ENCODE assay signal across 19 cellular contexts in the genomic region with DNA sequence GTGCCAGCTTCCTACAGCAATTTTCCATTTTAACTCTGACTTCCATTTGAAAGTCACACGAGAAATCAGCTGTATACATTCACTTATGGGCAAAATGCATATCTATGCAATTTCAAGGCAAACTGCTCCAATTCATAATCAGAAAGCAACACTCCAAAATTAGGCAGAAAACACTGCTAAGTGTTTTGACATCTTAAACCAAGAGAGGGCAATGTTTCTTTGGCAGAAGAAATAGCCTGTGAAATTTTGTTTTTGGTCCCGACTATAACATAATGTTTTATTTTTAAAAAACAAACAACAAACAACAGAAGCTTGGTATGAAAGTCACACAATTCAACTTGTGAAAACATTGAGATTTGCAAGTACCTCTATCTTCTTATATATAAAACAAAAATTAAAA. TPM values are rescaled to one million over a fixed set of nuclear protein-coding genes. Genes with fewer than 3 reads are reported as not detected.
DNase-seq lines count a peak whose midpoint lies in the region; ATAC-seq, FAIRE-seq and TF ChIP-seq lines count a peak whose summit lies in the region.
"Had no signal": no experiment of that assay in that cellular context is flagged by ENCODE, and none has a peak within 500 bp of the region (broad histone marks: within the 10 kb centered on the region; RNA-seq: fewer than 3 reads in every experiment).

No MANE protein-coding gene starts in this region.

- H3K4me3 ChIP-seq in BJ (ENCODE audit: low read depth, low read length) (no peak overlapping the region), HFF-Myc (replicated peaks; ENCODE audit: low read depth, low read length) (no peak overlapping the region), astrocyte of the spinal cord (ENCODE audit: low read depth, low read length) (no peak overlapping the region), kidney (ENCODE audit: low read length in 2 of 2) (no peak overlapping the region), pancreas (no peak overlapping the region)

- H3K27me3 ChIP-seq in BJ (ENCODE audit: control insufficient read depth, insufficient read depth, low read length) (no peaks in the 10 kb centered on the region), pancreas (no peaks in the 10 kb centered on the region)

- POLR2A ChIA-PET in BJ (lab: Charles Lee): no interaction called here

- H3K9ac ChIP-seq in kidney (ENCODE audit: low read length in 2 of 2): no peak overlapping the region
- H3K9ac ChIP-seq: parathyroid adenoma had no signal

- FAIRE-seq in kidney (lab: Jason Lieb, UNC): peak; percentile 44
- FAIRE-seq in pancreas (lab: Jason Lieb, UNC): no peak

- in situ Hi-C loops in astrocyte of the spinal cord (cut with HindIII; ENCODE audit: low sequenced_read_pairs): no loop called here

- peaks cover 0 to 3% of the 10 kb centered on the region in 2 donors for H3K4me1 ChIP-seq in kidney (ENCODE audit: control insufficient read depth in 1 of 2, insufficient read depth in 1 of 2, low read depth in 1 of 2, low read length in 2 of 2)
- peaks cover 0 to 13% (median 5%) of the 10 kb centered on the region in 3 donors for H3K4me1 ChIP-seq in pancreas
- H3K4me1 ChIP-seq: parathyroid adenoma had no signal

- no peak overlapping the region for H3K27ac ChIP-seq in kidney (ENCODE audit: low read depth in 2 of 2, low read length in 2 of 2)
- H3K27ac ChIP-seq in substantia nigra (ENCODE audit: low read depth, low read length, poor library complexity, severe bottlenecking): no peak overlapping the region
- H3K27ac ChIP-seq in pancreas: no peak overlapping the region
- H3K27ac ChIP-seq: parathyroid adenoma had no signal

- ATAC-seq in GM19455 (IDR thresholded peaks at IDR 0.05; ENCODE audit: unreplicated experiment) (no peak), pancreas (no peak)
- ATAC-seq: stimulated activated naive B cell treated with anti-CD40 and anti-IgM and Interleukin-4, amounts not matched to agents 10 μg/mL and 1 μg/mL and 100 μg/mL, for 72 hours; T-helper 17 cell had no signal

- TF ChIP-seq CTCF in BJ (IDR thresholded peaks at IDR 0.05; ENCODE audit: insufficient read depth, low read depth, low read length) (peak; percentile 27), HFF-Myc (IDR thresholded peaks at IDR 0.05; ENCODE audit: low read depth, low read length, missing control alignments) (peak; percentile 11), astrocyte of the spinal cord (IDR thresholded peaks at IDR 0.05; ENCODE audit: low read depth, low read length) (peak; percentile 25), kidney (IDR thresholded peaks at IDR 0.05; ENCODE audit: borderline replicate concordance, extremely low read depth, insufficient read depth) (peak; percentile 21), pancreas (IDR thresholded peaks at IDR 0.05) (no peak)

- CTCF ChIA-PET in BJ (lab: Yijun Ruan, JAX): interaction anchor here (1.0 to 9.8 kb wide), 7 partner anchors 8 to 109 kb away, joined by 3 to 217 read pairs (median 6); no protein-coding TSS in a partner anchor

- intact Hi-C loops in kidney (cut with DNase I) (no loop called here), pancreas (cut with DNase I) (loop anchor here in 1 of 3 donors (5.0 kb wide), 1 partner anchor 109 kb away; no protein-coding TSS in a partner anchor)

- DNase-seq in BJ (ENCODE audit: low read depth): no peak
- DNase-seq in HFF-Myc (ENCODE audit: extremely low read depth, low read depth): no peak
- no peak for DNase-seq in astrocyte of the spinal cord (ENCODE audit: low read depth, low spot score)
- no peak for DNase-seq in kidney
- no peak for DNase-seq in substantia nigra (lab: John Stamatoyannopoulos, UW)
- no peak for DNase-seq in activated naive CD4-positive, alpha-beta T cell (lab: John Stamatoyannopoulos, UW)
- no peak for DNase-seq in pancreas
- DNase-seq: activated CD4-positive, alpha-beta T cell treated with anti-CD3 and anti-CD28 coated beads for 4 hours; activated T-cell treated with anti-CD3 and anti-CD28 coated beads, Interleukin-2, amount 50 U/mL, for 24 hours; amniotic stem cell; CD4-positive, alpha-beta T cell; GDM1; mesendoderm; NCI-H2107; stimulated activated CD4-positive, alpha-beta T cell treated with anti-CD3 and anti-CD28 coated beads, Interleukin-4, amount 100 ng/mL, for 24 hours; stimulated activated naive B cell treated with anti-CD40 and anti-IgM and Interleukin-4, amounts not matched to agents 10 μg/mL and 1 μg/mL and 100 μg/mL, for 72 hours; T-helper 17 cell had no signal

- WGBS in pancreas, 2 donors: 52 to 55% methylated on average over 2 of the region's 2 CpGs

- no peaks in the 10 kb centered on the region for H3K36me3 ChIP-seq in BJ (ENCODE audit: control insufficient read depth, insufficient read depth, low read length)
- no peaks in the 10 kb centered on the region for H3K36me3 ChIP-seq in kidney (ENCODE audit: control insufficient read depth in 1 of 2, insufficient read depth in 2 of 2, low read length in 2 of 2)
- no peaks in the 10 kb centered on the region for H3K36me3 ChIP-seq in pancreas

- H3K9me3 ChIP-seq in kidney (ENCODE audit: control insufficient read depth in 1 of 2, low read length in 2 of 2) (no peaks in the 10 kb centered on the region), pancreas (no peaks in the 10 kb centered on the region)

RNA-seq across cellular contexts. Expression of gene GOLIM4, which starts 42.6 kb away (rescaled TPM):
- polyA plus RNA-seq in BJ (2011; rRNA removed) (32.4 and 35.1 TPM in 2 replicates), kidney (ENCODE audit: insufficient read depth, low read depth, low replicate concordance) (15.5 TPM), pancreas (1 to 10 TPM; 8.0 to 8.4 TPM)
- 26.9 and 28.0 TPM in 2 replicates for polyA minus RNA-seq in BJ (2011; rRNA and poly(A)+ RNA removed)
- total RNA-seq in kidney (29.9 TPM), pancreas (10 to 100 TPM in 3 of 6 donors, 1 to 10 TPM in 3; 5.6 to 17.6 (median 10.5) TPM)

Comparison
In these comparisons a context has a peak if more than half of its experiments do, and no peak if none do; other contexts are left out.
1. CTCF ChIP-seq: peak in BJ (single experiment), HFF-Myc (single experiment), astrocyte of the spinal cord (single experiment) and kidney (single experiment); none in pancreas (0 of 4).